10 cellular contexts compared by ENCODE assay signal in the genomic region with DNA sequence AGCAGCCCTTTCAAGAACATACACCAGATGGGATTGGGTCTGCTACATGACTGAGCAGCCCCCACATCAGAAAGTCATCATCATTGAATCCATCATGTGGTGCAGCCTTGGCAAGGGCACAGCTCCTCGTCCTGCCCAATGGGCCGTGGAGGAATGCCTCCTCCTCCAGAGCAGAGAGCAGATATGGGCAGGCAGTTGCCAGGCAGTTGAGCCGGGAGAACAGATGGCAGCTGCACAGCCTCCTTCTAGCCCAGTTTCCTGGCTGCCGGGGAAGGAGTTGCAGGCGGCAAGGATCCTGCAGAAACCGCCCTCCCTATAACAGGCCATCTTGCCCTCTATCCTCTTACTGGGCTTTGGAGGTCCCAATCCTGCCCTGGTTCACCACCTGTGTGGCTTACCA. TPM values are rescaled to one million over a fixed set of nuclear protein-coding genes. Genes with fewer than 3 reads are reported as not detected.
DNase-seq lines count a peak whose midpoint lies in the region; ATAC-seq and TF ChIP-seq lines count a peak whose summit lies in the region.
"Had no signal": no experiment of that assay in that cellular context is flagged by ENCODE, and none has a peak within 500 bp of the region (broad histone marks: within the 10 kb centered on the region; RNA-seq: fewer than 3 reads in every experiment).

No MANE protein-coding gene starts in this region.

- intact Hi-C loops in esophagus squamous epithelium (cut with DNase I) = no loop called here
- intact Hi-C loops in lower lobe of right lung (cut with DNase I) = no loop called here

- no peaks in the 10 kb centered on the region for H3K27me3 ChIP-seq in GM23248 (replicated peaks; ENCODE audit: insufficient read depth)
- H3K27me3 ChIP-seq in esophagus squamous epithelium = no peaks in the 10 kb centered on the region
- no peaks in the 10 kb centered on the region for H3K27me3 ChIP-seq in hepatocyte
- no peaks in the 10 kb centered on the region for H3K27me3 ChIP-seq in lower lobe of right lung (ENCODE audit: low read depth)

- no peak overlapping the region for H3K4me3 ChIP-seq in GM23248
- no peak overlapping the region for H3K4me3 ChIP-seq in esophagus squamous epithelium
- no peak overlapping the region for H3K4me3 ChIP-seq in hepatocyte
- no peak overlapping the region for H3K4me3 ChIP-seq in lower lobe of right lung

- H3K27ac ChIP-seq in GM23248 = no peak overlapping the region
- H3K27ac ChIP-seq in esophagus squamous epithelium = peak overlapping the region; percentile 40 to 76 (median 72)
- H3K27ac ChIP-seq in hepatocyte = no peak overlapping the region
- H3K27ac ChIP-seq in lower lobe of right lung = no peak overlapping the region

- H3K9me2 ChIP-seq in GM23248 (ENCODE audit: insufficient read depth) (no peaks in the 10 kb centered on the region), hepatocyte (replicated peaks; ENCODE audit: insufficient read depth) (no peaks in the 10 kb centered on the region)

- ATAC-seq in GM18517 (IDR thresholded peaks at IDR 0.05; ENCODE audit: unreplicated experiment) (no peak), lower lobe of right lung (no peak)

- H3K4me1 ChIP-seq in GM23248 (ENCODE audit: insufficient read depth) (no peaks in the 10 kb centered on the region), esophagus squamous epithelium (peaks cover 5 to 48% (median 11%) of the 10 kb centered on the region in 3 donors), hepatocyte (ENCODE audit: insufficient read depth) (no peaks in the 10 kb centered on the region), lower lobe of right lung (peaks cover 6% of the 10 kb centered on the region)

- 40 to 56% methylated on average over 6 of the region's 6 CpGs for WGBS in GM23248 (ENCODE audit: low coverage in 1 of 2, low lambda C conversion rate in 2 of 2, missing lambda C conversion rate in 2 of 2), 2 experiments
- WGBS in esophagus squamous epithelium, 2 donors = 42% methylated on average over 5 of the region's 6 CpGs; no CpG with 5 or more reads in 1 of the 2 donors
- 74% methylated on average over 6 of the region's 6 CpGs for WGBS in hepatocyte (ENCODE audit: low lambda C conversion rate, missing lambda C conversion rate)

- H3K9me3 ChIP-seq in GM23248 (ENCODE audit: low read depth) = no peaks in the 10 kb centered on the region
- H3K9me3 ChIP-seq in esophagus squamous epithelium = no peaks in the 10 kb centered on the region
- no peaks in the 10 kb centered on the region for H3K9me3 ChIP-seq in hepatocyte (ENCODE audit: low read depth)
- no peaks in the 10 kb centered on the region for H3K9me3 ChIP-seq in lower lobe of right lung

- H3K4me2 ChIP-seq in GM23248 (ENCODE audit: unreplicated experiment) = no peak overlapping the region
- no peak overlapping the region for H3K4me2 ChIP-seq in hepatocyte

- peak in 4 of 6 experiments; percentile 22 to 60 (median 38) for TF ChIP-seq CTCF in esophagus squamous epithelium (IDR thresholded peaks at IDR 0.05)
- TF ChIP-seq CTCF in hepatocyte (IDR thresholded peaks at IDR 0.05; ENCODE audit: poor library complexity) = no peak
- TF ChIP-seq CTCF in lower lobe of right lung (IDR thresholded peaks at IDR 0.05) = no peak

- H3K36me3 ChIP-seq in GM23248 (ENCODE audit: low read depth) (no peaks in the 10 kb centered on the region), esophagus squamous epithelium (no peaks in the 10 kb centered on the region), hepatocyte (replicated peaks; ENCODE audit: insufficient read depth, low read depth) (no peaks in the 10 kb centered on the region), lower lobe of right lung (no peaks in the 10 kb centered on the region)

- H3K9ac ChIP-seq in GM23248 = no peak overlapping the region

- TF ChIP-seq POLR2A in esophagus squamous epithelium (IDR thresholded peaks at IDR 0.05) = no peak

- no peaks in the 10 kb centered on the region for H3F3A ChIP-seq in GM23248 (ENCODE audit: insufficient read depth)

- H3K79me2 ChIP-seq in GM23248 (ENCODE audit: insufficient read depth) (no peaks in the 10 kb centered on the region), hepatocyte (no peaks in the 10 kb centered on the region)

- in situ Hi-C loops in GM23248 (cut with MboI) = no loop called here

- H4K20me1 ChIP-seq in GM23248 (ENCODE audit: insufficient read depth) = no peaks in the 10 kb centered on the region
- H4K20me1 ChIP-seq in hepatocyte (ENCODE audit: insufficient read depth, poor library complexity, severe bottlenecking) = no peaks in the 10 kb centered on the region

- peak; percentile 16 for DNase-seq in GM23248
- peak; percentile 61 for DNase-seq in NCI-H526 treated with DMSO at 0.1 percent for 48 hours (lab: John Stamatoyannopoulos, UW)
- DNase-seq in esophagus squamous epithelium (lab: John Stamatoyannopoulos, UW) = no peak
- peak; percentile 54 for DNase-seq in retina
- DNase-seq in hepatocyte (ENCODE audit: low spot score) = no peak
- no peak for DNase-seq in lower lobe of right lung
- DNase-seq in activated CD4-positive, alpha-beta T cell treated with anti-CD3 and anti-CD28 coated beads for 4 hours = no peak
- DNase-seq: immature natural killer cell; stimulated activated CD4-positive, alpha-beta T cell treated with anti-CD3 and anti-CD28 coated beads, Interleukin-12 subunit alpha, Interleukin-12 subunit beta, amount 100 ng/mL, for 4 hours had no signal

- H2AFZ ChIP-seq in GM23248 (no peak overlapping the region), hepatocyte (no peak overlapping the region)

RNA-seq across cellular contexts. Expression of a gene that starts 11.9 kb away (rescaled TPM):
- 27.1 and 27.5 TPM in 2 replicates for total RNA-seq in GM23248 (2014; rRNA removed; shearing (Covaris generic))
- polyA plus RNA-seq in GM23248 (2016; fragmentation: Nextera tagmentation; extraction: Ambion mirVana) (37.1 and 40.0 TPM in 2 replicates), hepatocyte (50.0 and 51.1 TPM in 2 replicates)
- total RNA-seq in esophagus squamous epithelium (10 to 100 TPM; 15.7 to 23.8 (median 20.9) TPM), hepatocyte (35.8 and 36.5 TPM in 2 replicates), lower lobe of right lung (83.3 TPM)

Comparison
In these comparisons a context has a peak if more than half of its experiments do, and no peak if none do; other contexts are left out.
1. DNase-seq: peak in GM23248 (single experiment), NCI-H526 treated with DMSO at 0.1 percent for 48 hours (single experiment) and retina (single experiment); none in esophagus squamous epithelium (single experiment), hepatocyte (single experiment), lower lobe of right lung (single experiment) and activated CD4-positive, alpha-beta T cell treated with anti-CD3 and anti-CD28 coated beads for 4 hours (0 of 2).
2. H3K27ac ChIP-seq: peak in esophagus squamous epithelium (4 of 4); none in GM23248 (single experiment), hepatocyte (single experiment) and lower lobe of right lung (single experiment).
3. CTCF ChIP-seq: peak in esophagus squamous epithelium (4 of 6); none in hepatocyte (single experiment) and lower lobe of right lung (single experiment).